11 cellular contexts compared by ENCODE assay signal in the genomic region with DNA sequence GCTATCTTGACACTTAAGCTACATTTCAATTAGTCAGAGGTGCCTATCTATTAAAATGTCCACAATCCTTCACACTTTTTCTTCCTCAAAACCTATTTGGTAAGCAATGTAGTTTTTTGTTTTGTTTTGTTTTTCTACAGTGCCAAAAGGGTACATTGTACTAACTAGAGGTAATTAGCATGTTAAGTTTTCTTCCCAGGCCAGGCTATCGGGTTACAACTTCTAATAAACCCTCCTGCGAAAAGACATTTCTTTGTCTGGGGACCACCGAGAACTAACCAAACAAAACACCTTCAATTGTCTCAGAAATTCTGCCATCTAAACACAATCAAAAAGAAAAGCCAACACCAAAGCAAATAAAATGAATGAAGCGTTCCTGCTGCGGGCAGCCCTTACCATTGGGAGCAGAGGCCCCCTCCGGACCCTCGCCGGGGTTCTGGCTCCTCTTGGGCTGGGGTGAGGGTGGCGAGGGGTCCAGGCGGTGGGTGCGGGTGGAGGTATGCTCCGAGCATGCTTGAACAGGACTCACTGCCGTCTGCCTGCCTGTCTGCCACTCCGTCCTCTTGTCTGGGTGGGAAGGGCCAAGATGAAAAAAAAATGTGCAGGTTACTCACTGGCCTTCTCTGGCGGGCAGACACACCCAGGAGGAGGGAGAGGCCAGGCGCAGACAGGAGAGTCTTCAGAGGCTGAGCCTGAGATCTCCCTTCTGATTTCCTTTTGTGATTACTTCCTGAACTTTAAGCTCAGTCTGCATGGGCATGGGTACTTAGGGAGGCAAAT.
DNase-seq lines count a peak whose midpoint lies in the region; ATAC-seq and TF ChIP-seq lines count a peak whose summit lies in the region.
"Had no signal": no experiment of that assay in that cellular context is flagged by ENCODE, and none has a peak within 500 bp of the region (broad histone marks: within the 10 kb centered on the region; RNA-seq: fewer than 3 reads in every experiment).

No MANE protein-coding gene starts in this region.

- H4K8ac ChIP-seq in trophoblast cell (ENCODE audit: low read depth, low read length), result peak overlapping the region; percentile 52

- no peaks in the 10 kb centered on the region for H3K27me3 Mint-ChIP-seq in endodermal cell (ENCODE audit: insufficient read depth)
- peaks cover 0 to 3% (median 3%) of the 10 kb centered on the region in 3 donors for H3K27me3 Mint-ChIP-seq in CD14-positive monocyte (ENCODE audit: low read depth in 3 of 3)

- peak overlapping the region; percentile 63 for H3K27ac Mint-ChIP-seq in endodermal cell
- H3K27ac Mint-ChIP-seq in CD14-positive monocyte, result no peak overlapping the region

- H3K14ac ChIP-seq in trophoblast cell (ENCODE audit: low read length), result peak overlapping the region; percentile 10

- no peaks in the 10 kb centered on the region for H3K27me3 ChIP-seq in endodermal cell (ENCODE audit: control insufficient read depth, insufficient read depth, low read length, poor library complexity, severe bottlenecking)
- H3K27me3 ChIP-seq in trophoblast cell (ENCODE audit: insufficient read depth, low read length), result no peaks in the 10 kb centered on the region
- H3K27me3 ChIP-seq in MM.1S (replicated peaks; ENCODE audit: insufficient read depth, low read length), result no peaks in the 10 kb centered on the region

- peaks cover 7% of the 10 kb centered on the region for H3K79me1 ChIP-seq in trophoblast cell (ENCODE audit: low read length)

- H3K36me3 ChIP-seq in endodermal cell (ENCODE audit: control insufficient read depth, insufficient read depth, low read length) (no peaks in the 10 kb centered on the region), trophoblast cell (ENCODE audit: control insufficient read depth in 1 of 2, insufficient read depth in 2 of 2, low read length in 2 of 2) (peaks cover 0 to 2% of the 10 kb centered on the region in 2 experiments), MM.1S (replicated peaks; ENCODE audit: insufficient read depth, low read length) (no peaks in the 10 kb centered on the region)
- H3K36me3 ChIP-seq: sigmoid colon had no signal

- peaks cover 12% of the 10 kb centered on the region for H3K4me1 ChIP-seq in endodermal cell (ENCODE audit: control insufficient read depth, insufficient read depth, low read length)
- peaks cover 15 to 22% of the 10 kb centered on the region in 2 experiments for H3K4me1 ChIP-seq in trophoblast cell (ENCODE audit: control insufficient read depth in 1 of 2, insufficient read depth in 2 of 2, low read length in 2 of 2)
- no peaks in the 10 kb centered on the region for H3K4me1 ChIP-seq in MM.1S (ENCODE audit: low read length)
- H3K4me1 ChIP-seq: sigmoid colon had no signal

- H3K4me3 ChIP-seq in endodermal cell (ENCODE audit: low read length), result peak overlapping the region; percentile 87
- peak overlapping the region; percentile 77 for H3K4me3 ChIP-seq in trophoblast cell (ENCODE audit: low read depth, low read length)
- no peak overlapping the region for H3K4me3 ChIP-seq in MM.1S (ENCODE audit: low read length)
- H3K4me3 ChIP-seq: GM23248, sigmoid colon had no signal

- TF ChIP-seq CTCF in endodermal cell (conservative IDR thresholded peaks at IDR 0.05) (no peak), CD14-positive monocyte (IDR thresholded peaks at IDR 0.05) (no peak), MM.1S (IDR thresholded peaks at IDR 0.05; ENCODE audit: low read length) (no peak)

- H3K4me3 Mint-ChIP-seq in endodermal cell (peak overlapping the region; percentile 71), CD14-positive monocyte (no peak overlapping the region)

- peak overlapping the region; percentile 27 for H2BK120ac ChIP-seq in trophoblast cell (ENCODE audit: insufficient read depth, low read length, poor library complexity)

- peak overlapping the region; percentile 74 for H2BK5ac ChIP-seq in trophoblast cell (ENCODE audit: low read depth, low read length, poor library complexity)

- H4K91ac ChIP-seq in trophoblast cell (ENCODE audit: low read depth, low read length), result peak overlapping the region; percentile 71

- H3K27ac ChIP-seq in endodermal cell (ENCODE audit: low read depth, low read length) (peak overlapping the region; percentile 85), trophoblast cell (ENCODE audit: low read depth, low read length) (peak overlapping the region; percentile 88), MM.1S (ENCODE audit: low read length) (no peak overlapping the region)
- H3K27ac ChIP-seq: GM23248, sigmoid colon had no signal

- peaks cover 60% of the 10 kb centered on the region for H3K4me1 Mint-ChIP-seq in endodermal cell
- H3K4me1 Mint-ChIP-seq in CD14-positive monocyte, result no peaks in the 10 kb centered on the region

- peak overlapping the region; percentile 33 for H3K18ac ChIP-seq in trophoblast cell (ENCODE audit: low read length)

- ATAC-seq in GM21447 (IDR thresholded peaks at IDR 0.05; ENCODE audit: unreplicated experiment) (no peak), HG03469 (IDR thresholded peaks at IDR 0.05; ENCODE audit: unreplicated experiment) (no peak)

- no peaks in the 10 kb centered on the region for H3K9me2 ChIP-seq in MM.1S (replicated peaks; ENCODE audit: insufficient read depth, low read length)

- no peak overlapping the region for H2BK12ac ChIP-seq in trophoblast cell (ENCODE audit: low read length)

- peak; percentile 85 for DNase-seq in Daoy (ENCODE audit: low read depth)
- peak; percentile 5 for DNase-seq in NCI-H460 (ENCODE audit: extremely low read depth, low read depth)
- peak; percentile 88 for DNase-seq in endodermal cell
- peak; percentile 8 to 29 for DNase-seq in trophoblast cell
- no peak for DNase-seq in CD14-positive monocyte (ENCODE audit: low spot score)
- DNase-seq in MM.1S, result no peak
- DNase-seq: GF-D8, GM23248, sigmoid colon had no signal

- H2AK5ac ChIP-seq in trophoblast cell (ENCODE audit: low read length), result no peak overlapping the region

- peaks cover 7% of the 10 kb centered on the region for H3K79me2 ChIP-seq in trophoblast cell (ENCODE audit: control insufficient read depth, insufficient read depth, low read length, poor library complexity)
- H3K79me2 ChIP-seq in MM.1S (ENCODE audit: low read length), result no peaks in the 10 kb centered on the region

- WGBS in endodermal cell (ENCODE audit: insufficient coverage in 1 of 2, insufficient read length in 1 of 2), 2 experiments, result 3 to 13% methylated on average over 5 to 16 of the region's 16 CpGs
- no CpG with 5 or more reads among the region's 16 CpGs for WGBS in trophoblast cell (ENCODE audit: extremely low coverage, insufficient coverage, insufficient read length)

- H2AFZ ChIP-seq in trophoblast cell (ENCODE audit: insufficient read depth, low read length, poor library complexity) (no peak overlapping the region), MM.1S (ENCODE audit: low read length) (no peak overlapping the region)
- H2AFZ ChIP-seq: GM23248 had no signal

- peaks cover 2% of the 10 kb centered on the region for H3K9me3 Mint-ChIP-seq in endodermal cell
- H3K9me3 Mint-ChIP-seq in CD14-positive monocyte, result no peaks in the 10 kb centered on the region

- H3K4me2 ChIP-seq in trophoblast cell (ENCODE audit: low read length) (peak overlapping the region; percentile 87), MM.1S (ENCODE audit: low read depth, low read length) (no peak overlapping the region)

- no peak overlapping the region for H4K12ac ChIP-seq in trophoblast cell (ENCODE audit: low read depth, low read length)

- H3K36me3 Mint-ChIP-seq in endodermal cell (ENCODE audit: low read depth), result peaks cover 15% of the 10 kb centered on the region
- H3K36me3 Mint-ChIP-seq in CD14-positive monocyte, result no peaks in the 10 kb centered on the region

- peaks cover 9% of the 10 kb centered on the region for H3K9me3 ChIP-seq in endodermal cell (ENCODE audit: control insufficient read depth, low read length)
- H3K9me3 ChIP-seq in trophoblast cell (ENCODE audit: insufficient read depth, low read depth, low read length), result peaks cover 2% of the 10 kb centered on the region
- H3K9me3 ChIP-seq in MM.1S (replicated peaks; ENCODE audit: insufficient read depth, low read length), result no peaks in the 10 kb centered on the region
- H3K9me3 ChIP-seq: sigmoid colon had no signal

- no peaks in the 10 kb centered on the region for H3F3A ChIP-seq in MM.1S (ENCODE audit: insufficient read depth, low read length)

- H4K20me1 ChIP-seq in MM.1S (ENCODE audit: insufficient read depth, low read length), result no peaks in the 10 kb centered on the region

- peak overlapping the region; percentile 54 for H3K9ac ChIP-seq in endodermal cell (ENCODE audit: extremely low read depth, low read length, poor library complexity, severe bottlenecking)
- peak overlapping the region; percentile 87 for H3K9ac ChIP-seq in trophoblast cell (ENCODE audit: low read length)
- no peak overlapping the region for H3K9ac ChIP-seq in MM.1S (ENCODE audit: low read length)
- H3K9ac ChIP-seq: GM23248 had no signal

- H3K23ac ChIP-seq in trophoblast cell (ENCODE audit: low read length), result no peak overlapping the region

- no peak overlapping the region for H3K4ac ChIP-seq in trophoblast cell (ENCODE audit: low read depth, low read length)

- intact Hi-C loops in CD14-positive monocyte (cut with micrococcal nuclease), result no loop called here

Comparison
In these comparisons a context has a peak if more than half of its experiments do, and no peak if none do; other contexts are left out.
1. DNase-seq: peak in Daoy (single experiment), NCI-H460 (single experiment), endodermal cell (single experiment) and trophoblast cell (2 of 2); none in CD14-positive monocyte (single experiment) and MM.1S (single experiment).